In the genomic region with DNA sequence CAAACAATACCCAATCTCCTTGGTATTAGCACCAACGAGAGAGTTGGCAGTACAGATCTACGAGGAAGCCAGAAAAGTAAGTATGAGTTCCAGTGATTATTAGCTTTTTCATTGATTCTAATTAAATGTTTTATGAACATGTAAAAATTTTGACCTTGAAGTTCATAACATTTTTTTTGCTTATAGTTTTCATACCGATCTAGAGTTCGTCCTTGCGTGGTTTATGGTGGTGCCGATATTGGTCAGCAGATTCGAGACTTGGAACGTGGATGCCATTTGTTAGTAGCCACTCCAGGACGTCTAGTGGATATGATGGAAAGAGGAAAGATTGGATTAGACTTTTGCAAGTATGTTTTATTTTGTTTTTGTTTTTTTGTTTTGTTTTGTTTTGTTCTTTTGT, we compare ENCODE assay signal across 18 cellular contexts. TPM values are rescaled to one million over a fixed set of nuclear protein-coding genes. Genes with fewer than 3 reads are reported as not detected.
DNase-seq lines count a peak whose midpoint lies in the region; ATAC-seq and TF ChIP-seq lines count a peak whose summit lies in the region.
"Had no signal": no experiment of that assay in that cellular context is flagged by ENCODE, and none has a peak within 500 bp of the region (broad histone marks: within the 10 kb centered on the region; RNA-seq: fewer than 3 reads in every experiment).

No MANE protein-coding gene starts in this region.

- H3K36me3 Mint-ChIP-seq in activated CD4-positive, alpha-beta memory T cell treated with anti-CD3 and anti-CD28 coated beads for 36 hours = peaks cover 61% of the 10 kb centered on the region
- peaks cover 83% of the 10 kb centered on the region for H3K36me3 Mint-ChIP-seq in activated CD4-positive, alpha-beta memory T cell treated with anti-CD3 and anti-CD28 coated beads, Interleukin-2, amount 10 ng/mL, durations not matched to agents 7 days and 5 days (ENCODE audit: low read depth)
- peaks cover 50% of the 10 kb centered on the region for H3K36me3 Mint-ChIP-seq in natural killer cell
- H3K36me3 Mint-ChIP-seq in natural killer cell treated with Interleukin-12 subunit alpha and Interleukin-12 subunit beta and Interleukin-15 and Interleukin-18, amount 100 ng/mL, for 72 hours = peaks cover 38% of the 10 kb centered on the region
- H3K36me3 Mint-ChIP-seq in central memory CD8-positive, alpha-beta T cell (ENCODE audit: insufficient read depth) = peaks cover 91% of the 10 kb centered on the region
- H3K36me3 Mint-ChIP-seq in activated T-helper 17 cell treated with anti-CD3 and anti-CD28 coated beads, Interleukin-2, amount 50 U/mL, for 72 hours (ENCODE audit: low read depth) = peaks cover 100% of the 10 kb centered on the region

- no peak for DNase-seq in activated CD4-positive, alpha-beta memory T cell treated with anti-CD3 and anti-CD28 coated beads for 36 hours
- no peak for DNase-seq in activated CD4-positive, alpha-beta memory T cell treated with anti-CD3 and anti-CD28 coated beads, Interleukin-2, amount 10 ng/mL, durations not matched to agents 7 days and 5 days
- DNase-seq in natural killer cell (no peak), cerebellar cortex (ENCODE audit: low spot score) (no peak)
- no peak for DNase-seq in natural killer cell treated with Interleukin-12 subunit alpha and Interleukin-12 subunit beta and Interleukin-15 and Interleukin-18, amount 100 ng/mL, for 72 hours (ENCODE audit: low spot score)
- DNase-seq in central memory CD8-positive, alpha-beta T cell (ENCODE audit: low spot score in 2 of 2) = no peak
- no peak for DNase-seq in stimulated activated CD4-positive, alpha-beta T cell treated with anti-CD3 and anti-CD28 coated beads, Interleukin-12 subunit alpha, Interleukin-12 subunit beta, amount 100 ng/mL, for 4 hours
- DNase-seq: AML-193, C1 segment of cervical spinal cord, DMS53, GDM1, Kasumi-1, NCI-H1694, NCI-H2081, NCI-H2171, NCI-H524 treated with DMSO at 0.1 percent for 48 hours, Peyer's patch had no signal

- POLR2A ChIA-PET in activated CD4-positive, alpha-beta memory T cell treated with anti-CD3 and anti-CD28 coated beads for 36 hours (lab: Charles Lee) = no interaction called here
- POLR2A ChIA-PET in activated CD4-positive, alpha-beta memory T cell treated with anti-CD3 and anti-CD28 coated beads, Interleukin-2, amount 10 ng/mL, durations not matched to agents 7 days and 5 days (lab: Charles Lee) = interaction anchor here (2.4 kb wide), 1 partner anchor 12 kb away, joined by 6 read pairs; no protein-coding TSS in a partner anchor

- no peak for ATAC-seq in natural killer cell
- no peak for ATAC-seq in natural killer cell treated with Interleukin-12 subunit alpha and Interleukin-12 subunit beta and Interleukin-15 and Interleukin-18, amount 100 ng/mL, for 72 hours
- no peak for ATAC-seq in central memory CD8-positive, alpha-beta T cell (replicated peaks; ENCODE audit: extremely low read depth, poor library complexity, severe bottlenecking)
- no peak for ATAC-seq in activated T-helper 17 cell treated with anti-CD3 and anti-CD28 coated beads, Interleukin-2, amount 50 U/mL, for 72 hours (replicated peaks)

- H3K9me3 Mint-ChIP-seq in activated CD4-positive, alpha-beta memory T cell treated with anti-CD3 and anti-CD28 coated beads for 36 hours = no peaks in the 10 kb centered on the region
- H3K9me3 Mint-ChIP-seq in activated CD4-positive, alpha-beta memory T cell treated with anti-CD3 and anti-CD28 coated beads, Interleukin-2, amount 10 ng/mL, durations not matched to agents 7 days and 5 days = no peaks in the 10 kb centered on the region
- H3K9me3 Mint-ChIP-seq in natural killer cell = no peaks in the 10 kb centered on the region
- no peaks in the 10 kb centered on the region for H3K9me3 Mint-ChIP-seq in natural killer cell treated with Interleukin-12 subunit alpha and Interleukin-12 subunit beta and Interleukin-15 and Interleukin-18, amount 100 ng/mL, for 72 hours
- no peaks in the 10 kb centered on the region for H3K9me3 Mint-ChIP-seq in central memory CD8-positive, alpha-beta T cell
- no peaks in the 10 kb centered on the region for H3K9me3 Mint-ChIP-seq in activated T-helper 17 cell treated with anti-CD3 and anti-CD28 coated beads, Interleukin-2, amount 50 U/mL, for 72 hours

- no peaks in the 10 kb centered on the region for H3K27me3 Mint-ChIP-seq in activated CD4-positive, alpha-beta memory T cell treated with anti-CD3 and anti-CD28 coated beads for 36 hours
- no peaks in the 10 kb centered on the region for H3K27me3 Mint-ChIP-seq in activated CD4-positive, alpha-beta memory T cell treated with anti-CD3 and anti-CD28 coated beads, Interleukin-2, amount 10 ng/mL, durations not matched to agents 7 days and 5 days
- no peaks in the 10 kb centered on the region for H3K27me3 Mint-ChIP-seq in natural killer cell (ENCODE audit: low read depth in 2 of 2)
- H3K27me3 Mint-ChIP-seq in natural killer cell treated with Interleukin-12 subunit alpha and Interleukin-12 subunit beta and Interleukin-15 and Interleukin-18, amount 100 ng/mL, for 72 hours = no peaks in the 10 kb centered on the region
- H3K27me3 Mint-ChIP-seq in central memory CD8-positive, alpha-beta T cell = no peaks in the 10 kb centered on the region
- no peaks in the 10 kb centered on the region for H3K27me3 Mint-ChIP-seq in activated T-helper 17 cell treated with anti-CD3 and anti-CD28 coated beads, Interleukin-2, amount 50 U/mL, for 72 hours

- H3K4me1 Mint-ChIP-seq in activated CD4-positive, alpha-beta memory T cell treated with anti-CD3 and anti-CD28 coated beads for 36 hours (ENCODE audit: low read depth) = peaks cover 43% of the 10 kb centered on the region
- peaks cover 35% of the 10 kb centered on the region for H3K4me1 Mint-ChIP-seq in activated CD4-positive, alpha-beta memory T cell treated with anti-CD3 and anti-CD28 coated beads, Interleukin-2, amount 10 ng/mL, durations not matched to agents 7 days and 5 days
- peaks cover 28 to 57% of the 10 kb centered on the region in 2 donors for H3K4me1 Mint-ChIP-seq in natural killer cell
- peaks cover 18 to 39% of the 10 kb centered on the region in 2 donors for H3K4me1 Mint-ChIP-seq in natural killer cell treated with Interleukin-12 subunit alpha and Interleukin-12 subunit beta and Interleukin-15 and Interleukin-18, amount 100 ng/mL, for 72 hours (ENCODE audit: low read depth in 2 of 2)
- peaks cover 14% of the 10 kb centered on the region for H3K4me1 Mint-ChIP-seq in central memory CD8-positive, alpha-beta T cell
- peaks cover 6% of the 10 kb centered on the region for H3K4me1 Mint-ChIP-seq in activated T-helper 17 cell treated with anti-CD3 and anti-CD28 coated beads, Interleukin-2, amount 50 U/mL, for 72 hours

- no peak overlapping the region for H3K4me3 Mint-ChIP-seq in activated CD4-positive, alpha-beta memory T cell treated with anti-CD3 and anti-CD28 coated beads for 36 hours
- H3K4me3 Mint-ChIP-seq in activated CD4-positive, alpha-beta memory T cell treated with anti-CD3 and anti-CD28 coated beads, Interleukin-2, amount 10 ng/mL, durations not matched to agents 7 days and 5 days = no peak overlapping the region
- H3K4me3 Mint-ChIP-seq in natural killer cell = peak overlapping the region; percentile 14
- H3K4me3 Mint-ChIP-seq in natural killer cell treated with Interleukin-12 subunit alpha and Interleukin-12 subunit beta and Interleukin-15 and Interleukin-18, amount 100 ng/mL, for 72 hours = no peak overlapping the region
- no peak overlapping the region for H3K4me3 Mint-ChIP-seq in central memory CD8-positive, alpha-beta T cell
- no peak overlapping the region for H3K4me3 Mint-ChIP-seq in activated T-helper 17 cell treated with anti-CD3 and anti-CD28 coated beads, Interleukin-2, amount 50 U/mL, for 72 hours

- TF ChIP-seq CTCF in natural killer cell (IDR thresholded peaks at IDR 0.05) = no peak

- intact Hi-C loops in activated CD4-positive, alpha-beta memory T cell treated with anti-CD3 and anti-CD28 coated beads for 36 hours (cut with micrococcal nuclease) = no loop called here
- intact Hi-C loops in natural killer cell (cut with micrococcal nuclease) = no loop called here

- peak overlapping the region; percentile 28 for H3K27ac Mint-ChIP-seq in activated CD4-positive, alpha-beta memory T cell treated with anti-CD3 and anti-CD28 coated beads for 36 hours
- no peak overlapping the region for H3K27ac Mint-ChIP-seq in activated CD4-positive, alpha-beta memory T cell treated with anti-CD3 and anti-CD28 coated beads, Interleukin-2, amount 10 ng/mL, durations not matched to agents 7 days and 5 days
- peak overlapping the region in 1 of 2 donors; percentile 100 for H3K27ac Mint-ChIP-seq in natural killer cell
- H3K27ac Mint-ChIP-seq in natural killer cell treated with Interleukin-12 subunit alpha and Interleukin-12 subunit beta and Interleukin-15 and Interleukin-18, amount 100 ng/mL, for 72 hours = peak overlapping the region in 1 of 2 donors; percentile 18
- peak overlapping the region; percentile 44 for H3K27ac Mint-ChIP-seq in central memory CD8-positive, alpha-beta T cell (ENCODE audit: low read depth)
- no peak overlapping the region for H3K27ac Mint-ChIP-seq in activated T-helper 17 cell treated with anti-CD3 and anti-CD28 coated beads, Interleukin-2, amount 50 U/mL, for 72 hours

- CTCF ChIA-PET in activated CD4-positive, alpha-beta memory T cell treated with anti-CD3 and anti-CD28 coated beads for 36 hours (lab: Charles Lee) = no interaction called here
- CTCF ChIA-PET in activated CD4-positive, alpha-beta memory T cell treated with anti-CD3 and anti-CD28 coated beads, Interleukin-2, amount 10 ng/mL, durations not matched to agents 7 days and 5 days (lab: Charles Lee) = no interaction called here

RNA-seq across cellular contexts. Expression of a gene that starts 10.1 kb away (rescaled TPM):
- 100 to 1,000 TPM; 216 to 218 TPM for total RNA-seq in activated CD4-positive, alpha-beta memory T cell treated with anti-CD3 and anti-CD28 coated beads for 36 hours
- 100 to 1,000 TPM; 224 to 225 TPM for total RNA-seq in activated CD4-positive, alpha-beta memory T cell treated with anti-CD3 and anti-CD28 coated beads, Interleukin-2, amount 10 ng/mL, durations not matched to agents 7 days and 5 days
- 1,000 to 10,000 TPM in 2 of 3 donors, 100 to 1,000 TPM in 1; 695 to 1,297 (median 1,054) TPM for total RNA-seq in natural killer cell
- total RNA-seq in natural killer cell treated with Interleukin-12 subunit alpha and Interleukin-12 subunit beta and Interleukin-15 and Interleukin-18, amount 100 ng/mL, for 72 hours = 100 to 1,000 TPM; 252 to 451 TPM
- 100 to 1,000 TPM; 226 to 303 TPM for total RNA-seq in activated T-helper 17 cell treated with anti-CD3 and anti-CD28 coated beads, Interleukin-2, amount 50 U/mL, for 72 hours

Comparison
In these comparisons a context has a peak if more than half of its experiments do, and no peak if none do; other contexts are left out.
1. H3K27ac Mint-ChIP-seq: peak in activated CD4-positive, alpha-beta memory T cell treated with anti-CD3 and anti-CD28 coated beads for 36 hours (single experiment) and central memory CD8-positive, alpha-beta T cell (single experiment); none in activated CD4-positive, alpha-beta memory T cell treated with anti-CD3 and anti-CD28 coated beads, Interleukin-2, amount 10 ng/mL, durations not matched to agents 7 days and 5 days (single experiment) and activated T-helper 17 cell treated with anti-CD3 and anti-CD28 coated beads, Interleukin-2, amount 50 U/mL, for 72 hours (single experiment).